ENCODE assay signal across 14 cellular contexts in genomic region chr20:51125774-51126173, GRCh38.
"Had no signal": no experiment of that assay in that cellular context is flagged by ENCODE, and none has a peak within 500 bp of the region (broad histone marks: within the 10 kb centered on the region; RNA-seq: fewer than 3 reads in every experiment).

No MANE protein-coding gene starts in this region.

- DNase-seq: activated CD4-positive, alpha-beta memory T cell treated with anti-CD3 and anti-CD28 coated beads for 36 hours; activated CD8-positive, alpha-beta memory T cell treated with anti-CD3 and anti-CD28 coated beads, Interleukin-2, amount 10 ng/mL, durations not matched to agents 7 days and 5 days; activated effector memory CD4-positive, alpha-beta T cell treated with Interleukin-2 at 50 U/mL for 16 hours; activated naive CD4-positive, alpha-beta T cell treated with anti-CD3 and anti-CD28 coated beads, Interleukin-2, amount 50 U/mL, for 16 hours; activated T-cell treated with anti-CD3 and anti-CD28 coated beads, Interleukin-2, amount 50 U/mL, for 24 hours; dermis blood vessel endothelial cell; kidney glomerular epithelial cell; stimulated activated CD4-positive, alpha-beta T cell treated with anti-CD3 and anti-CD28 coated beads, Interleukin-15, amount 100 ng/mL, for 24 hours; stimulated activated CD4-positive, alpha-beta T cell treated with anti-CD3 and anti-CD28 coated beads, Interleukin-4, amount 100 ng/mL, for 1 hour; stimulated activated naive B cell treated with anti-CD40 and anti-IgM and Interleukin-4, amounts not matched to agents 10 μg/mL and 1 μg/mL and 100 μg/mL, for 72 hours; tibial artery; WERI-Rb-1 had no signal

- ATAC-seq: activated CD8-positive, alpha-beta memory T cell treated with anti-CD3 and anti-CD28 coated beads, Interleukin-2, amount 10 ng/mL, durations not matched to agents 7 days and 5 days; SK-N-SH treated with all-trans-retinoic acid at 6 μM for 48 hours; stimulated activated naive B cell treated with anti-CD40 and anti-IgM and Interleukin-4, amounts not matched to agents 10 μg/mL and 1 μg/mL and 100 μg/mL, for 72 hours had no signal

- H3K4me3 ChIP-seq: tibial artery had no signal

- H2AFZ ChIP-seq: parathyroid adenoma had no signal

- H3K36me3 ChIP-seq: tibial artery, WERI-Rb-1 had no signal

- H3K27ac ChIP-seq: parathyroid adenoma, tibial artery, WERI-Rb-1 had no signal

- H3K4me1 ChIP-seq: parathyroid adenoma, tibial artery had no signal

- H3K9me3 ChIP-seq: tibial artery had no signal

- H3K79me2 ChIP-seq: parathyroid adenoma had no signal
